In genomic region chr9:89648247-89649000, GRCh38 we compare ENCODE assay signal across 1 cellular context.
TF ChIP-seq lines count a peak whose summit lies in the region.

No MANE protein-coding gene starts in this region.

TF ChIP-seq in HepG2, 621 proteins besides CTCF, POLR2A, EP300 and RAD21 (continued from another document and continues in another):
- TF ChIP-seq ZNF574 (CRISPR knock-in tag; IDR thresholded peaks at IDR 0.05) = no peak
- peak; percentile 97 for TF ChIP-seq HHEX (CRISPR knock-in tag; IDR thresholded peaks at IDR 0.05)
- no peak for TF ChIP-seq ZIK1 (CRISPR knock-in tag; IDR thresholded peaks at IDR 0.05; ENCODE audit: borderline replicate concordance, low read depth)
- TF ChIP-seq FLYWCH1 (CRISPR knock-in tag; IDR thresholded peaks at IDR 0.05) = no peak
- TF ChIP-seq SIN3A (IDR thresholded peaks at IDR 0.05; ENCODE audit: borderline replicate concordance, low read depth, low read length) = no peak
- no peak for TF ChIP-seq ATM (IDR thresholded peaks at IDR 0.05; ENCODE audit: borderline replicate concordance)
- TF ChIP-seq CCAR2 (optimal IDR thresholded peaks at IDR 0.05; ENCODE audit: low read depth, low read length) = no peak
- no peak for TF ChIP-seq ZC3H4 (CRISPR knock-in tag; IDR thresholded peaks at IDR 0.05; ENCODE audit: borderline replicate concordance)
- no peak for TF ChIP-seq XBP1 (CRISPR knock-in tag; IDR thresholded peaks at IDR 0.05)
- TF ChIP-seq ZNF605 (CRISPR knock-in tag; IDR thresholded peaks at IDR 0.05) = no peak
- no peak for TF ChIP-seq MBD4 (IDR thresholded peaks at IDR 0.05; ENCODE audit: borderline replicate concordance, low read length)
- peak; percentile 71 for TF ChIP-seq CEBPG (CRISPR knock-in tag; IDR thresholded peaks at IDR 0.05)
- 0 out of 2 replicates have a peak, but pooled peaks have one; percentile 67 for TF ChIP-seq CENPBD1 (CRISPR knock-in tag; IDR thresholded peaks at IDR 0.05; ENCODE audit: borderline replicate concordance, low read depth)
- TF ChIP-seq ZFP36 (IDR thresholded peaks at IDR 0.05; ENCODE audit: borderline replicate concordance, low read depth, low read length, partially characterized antibody) = no peak
- peak; percentile 100 for TF ChIP-seq ARNTL (CRISPR knock-in tag; IDR thresholded peaks at IDR 0.05)
- TF ChIP-seq MAFK (conservative IDR thresholded peaks at IDR 0.05 in 1 of 2, IDR thresholded peaks at IDR 0.05 in 1 of 2; ENCODE audit: low read length in 2 of 2) = no peak
- peak; percentile 1; the same call in 1 of the 2 replicates for TF ChIP-seq EED (CRISPR knock-in tag; IDR thresholded peaks at IDR 0.05)
- no peak for TF ChIP-seq ZBTB14 (CRISPR knock-in tag; IDR thresholded peaks at IDR 0.05)
- no peak for TF ChIP-seq ZNF496 (CRISPR knock-in tag; IDR thresholded peaks at IDR 0.05; ENCODE audit: insufficient replicate concordance)
- TF ChIP-seq PPARG (CRISPR knock-in tag; conservative IDR thresholded peaks at IDR 0.05) = peak; percentile 63; the same call in 1 of the 2 replicates
- TF ChIP-seq HNF1B (CRISPR knock-in tag; IDR thresholded peaks at IDR 0.05) = 0 out of 2 replicates have a peak, but pooled peaks have one; percentile 38
- no peak for TF ChIP-seq ZNF652 (CRISPR knock-in tag; IDR thresholded peaks at IDR 0.05; ENCODE audit: borderline replicate concordance, low read depth)
- peak; percentile 98 for TF ChIP-seq MEIS2 (CRISPR knock-in tag; IDR thresholded peaks at IDR 0.05)
- peak; percentile 66; the same call in 1 of the 2 replicates for TF ChIP-seq NKX3-1 (CRISPR knock-in tag; IDR thresholded peaks at IDR 0.05)
- no peak for TF ChIP-seq PRDM4 (CRISPR knock-in tag; IDR thresholded peaks at IDR 0.05; ENCODE audit: borderline replicate concordance)
- TF ChIP-seq KDM3A (CRISPR knock-in tag; IDR thresholded peaks at IDR 0.05; ENCODE audit: low read depth) = peak; percentile 39; the same call in 1 of the 2 replicates
- TF ChIP-seq KMT2A (CRISPR knock-in tag; IDR thresholded peaks at IDR 0.05) = no peak
- TF ChIP-seq TCF7 (IDR thresholded peaks at IDR 0.05; ENCODE audit: low read depth) = peak; percentile 97
- TF ChIP-seq ZNF253 (CRISPR knock-in tag; IDR thresholded peaks at IDR 0.05; ENCODE audit: borderline replicate concordance) = no peak
- peak; percentile 56; the same call in 1 of the 2 replicates for TF ChIP-seq ARID2 (CRISPR knock-in tag; IDR thresholded peaks at IDR 0.05; ENCODE audit: borderline replicate concordance)
- no peak for TF ChIP-seq ZNF136 (CRISPR knock-in tag; IDR thresholded peaks at IDR 0.05; ENCODE audit: low read depth)
- TF ChIP-seq ZNF18 (CRISPR knock-in tag; IDR thresholded peaks at IDR 0.05; ENCODE audit: insufficient replicate concordance) = peak; percentile 65
- TF ChIP-seq ZNF746 (CRISPR knock-in tag; IDR thresholded peaks at IDR 0.05) = peak; percentile 83
- no peak for TF ChIP-seq ZUFSP (CRISPR knock-in tag; IDR thresholded peaks at IDR 0.05; ENCODE audit: borderline replicate concordance)
- TF ChIP-seq FOXA3 (CRISPR knock-in tag; IDR thresholded peaks at IDR 0.05) = peak; percentile 93
- peak; percentile 60; the same call in 1 of the 2 replicates for TF ChIP-seq TFAP4 (IDR thresholded peaks at IDR 0.05; ENCODE audit: borderline replicate concordance, low read depth)
- no peak for TF ChIP-seq CSRNP2 (CRISPR knock-in tag; conservative IDR thresholded peaks at IDR 0.05; ENCODE audit: low read depth)
- no peak for TF ChIP-seq NFKBIZ (CRISPR knock-in tag; IDR thresholded peaks at IDR 0.05)
- TF ChIP-seq PITX1 (CRISPR knock-in tag; IDR thresholded peaks at IDR 0.05) = peak; percentile 89
- no peak for TF ChIP-seq LBX2 (CRISPR knock-in tag; IDR thresholded peaks at IDR 0.05; ENCODE audit: borderline replicate concordance)
- no peak for TF ChIP-seq ZNF780A (CRISPR knock-in tag; IDR thresholded peaks at IDR 0.05)
- no peak for TF ChIP-seq HOXA7 (CRISPR knock-in tag; IDR thresholded peaks at IDR 0.05)
- TF ChIP-seq ZNF782 (CRISPR knock-in tag; IDR thresholded peaks at IDR 0.05; ENCODE audit: borderline replicate concordance) = no peak
- no peak for TF ChIP-seq ZSCAN22 (CRISPR knock-in tag; IDR thresholded peaks at IDR 0.05)
- no peak for TF ChIP-seq ZNF343 (CRISPR knock-in tag; IDR thresholded peaks at IDR 0.05)
- no peak for TF ChIP-seq ZNF781 (CRISPR knock-in tag; IDR thresholded peaks at IDR 0.05; ENCODE audit: borderline replicate concordance, not compliant biosample characterization)
- TF ChIP-seq PBX3 (CRISPR knock-in tag; IDR thresholded peaks at IDR 0.05; ENCODE audit: borderline replicate concordance) = no peak
- peak; percentile 66; the same call in 2 of the 3 replicates for TF ChIP-seq MXI1 (IDR thresholded peaks at IDR 0.05; ENCODE audit: borderline replicate concordance, low read depth, low read length)
- TF ChIP-seq GMEB2 (CRISPR knock-in tag; IDR thresholded peaks at IDR 0.05; ENCODE audit: low read depth) = no peak
